ENCODE assay signal across 1 cellular context in genomic region chr1:160226623-160227022, GRCh38.
TF ChIP-seq lines count a peak whose summit lies in the region.

No MANE protein-coding gene starts in this region.

TF ChIP-seq in GM12878, 131 proteins besides CTCF, POLR2A, EP300 and RAD21:
- TF ChIP-seq CHD1 (IDR thresholded peaks at IDR 0.05; ENCODE audit: low read depth, low read length) (no peak), SREBF1 (IDR thresholded peaks at IDR 0.05; ENCODE audit: low read length) (no peak), ATF7 (IDR thresholded peaks at IDR 0.05; ENCODE audit: low read depth) (peak; percentile 34; the same call in 1 of the 2 replicates), GATAD2B (conservative IDR thresholded peaks at IDR 0.05; ENCODE audit: low read depth) (no peak)
